Comparison of ENCODE assay signal across 3 cellular contexts in the genomic region with DNA sequence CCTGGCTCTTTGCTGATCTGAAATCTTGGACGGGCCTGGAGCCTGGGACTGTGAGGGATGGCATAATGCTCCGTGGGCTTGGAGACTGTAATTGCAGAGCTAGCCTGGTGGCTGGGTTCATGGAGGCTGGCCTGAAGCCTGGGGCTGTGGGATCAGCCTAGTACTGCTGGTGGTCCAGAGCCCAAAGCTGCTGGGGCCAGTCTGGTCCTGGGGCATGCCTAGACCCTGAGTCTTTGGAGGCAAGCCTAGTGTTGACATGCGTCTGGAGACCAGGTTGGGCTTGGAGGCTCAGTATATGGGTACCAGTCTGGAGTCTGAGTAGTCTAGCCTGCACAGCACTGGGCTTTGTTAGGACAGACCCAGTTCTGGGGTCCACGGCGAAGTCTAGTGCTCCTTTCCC.
"Had no signal": no experiment of that assay in that cellular context is flagged by ENCODE, and none has a peak within 500 bp of the region (broad histone marks: within the 10 kb centered on the region; RNA-seq: fewer than 3 reads in every experiment).

No MANE protein-coding gene starts in this region.

- H3K4me3 ChIP-seq: GM12878 had no signal

- DNase-seq: GDM1, GF-D8 had no signal

- ATAC-seq: GM12878 had no signal
